Comparison of ENCODE assay signal across 9 cellular contexts in the genomic region with DNA sequence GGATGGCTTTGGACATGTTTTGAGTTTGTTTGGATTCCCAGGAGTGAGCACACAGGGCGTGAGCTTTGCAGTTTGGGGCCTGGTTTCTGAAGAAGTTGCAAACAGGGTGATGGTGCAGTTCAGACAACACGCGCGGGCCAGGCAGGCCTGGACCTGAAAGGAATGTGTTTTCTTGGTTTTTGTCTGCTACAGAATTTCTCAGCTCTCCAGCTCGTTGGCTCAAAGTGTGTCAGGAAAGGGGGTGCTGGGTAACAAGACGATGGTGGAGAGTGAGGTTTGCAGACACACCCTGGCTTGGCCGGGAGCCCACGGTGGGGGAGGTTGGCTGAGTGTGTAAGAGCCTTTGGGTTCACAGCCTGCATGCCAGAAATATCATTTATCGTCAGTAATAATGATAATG.
DNase-seq lines count a peak whose midpoint lies in the region; ATAC-seq, FAIRE-seq and TF ChIP-seq lines count a peak whose summit lies in the region.
"Had no signal": no experiment of that assay in that cellular context is flagged by ENCODE, and none has a peak within 500 bp of the region (broad histone marks: within the 10 kb centered on the region; RNA-seq: fewer than 3 reads in every experiment).

No MANE protein-coding gene starts in this region.

- H3K36me3 Mint-ChIP-seq in stimulated activated naive B cell treated with anti-CD40 and anti-IgM and Interleukin-4, amounts not matched to agents 10 μg/mL and 1 μg/mL and 100 μg/mL, for 72 hours: peaks cover 14 to 21% of the 10 kb centered on the region in 2 donors

- H3K4me3 ChIP-seq in adipocyte (ENCODE audit: low read length) (peak overlapping the region; percentile 18), right atrium auricular region (no peak overlapping the region)

- DNase-seq in HPDE6-E6E7 (ENCODE audit: extremely low spot score) (peak; percentile 86), adipocyte (ENCODE audit: low read depth) (peak; percentile 12), right atrium auricular region (ENCODE audit: low spot score) (peak; percentile 63), islet precursor cell (no peak), GM12892 (ENCODE audit: insufficient read length) (no peak), CD1c-positive myeloid dendritic cell (ENCODE audit: extremely low spot score) (no peak)
- DNase-seq in stimulated activated naive B cell treated with anti-CD40 and anti-IgM and Interleukin-4, amounts not matched to agents 10 μg/mL and 1 μg/mL and 100 μg/mL, for 72 hours: no peak
- DNase-seq: activated CD4-positive, alpha-beta T cell treated with anti-CD3 and anti-CD28 coated beads for 1 hour; NCI-H524 had no signal

- H3K4me1 Mint-ChIP-seq in stimulated activated naive B cell treated with anti-CD40 and anti-IgM and Interleukin-4, amounts not matched to agents 10 μg/mL and 1 μg/mL and 100 μg/mL, for 72 hours: peaks cover 27 to 46% of the 10 kb centered on the region in 2 donors

- H3K4me3 Mint-ChIP-seq in stimulated activated naive B cell treated with anti-CD40 and anti-IgM and Interleukin-4, amounts not matched to agents 10 μg/mL and 1 μg/mL and 100 μg/mL, for 72 hours: no peak overlapping the region

- no peak for ATAC-seq in stimulated activated naive B cell treated with anti-CD40 and anti-IgM and Interleukin-4, amounts not matched to agents 10 μg/mL and 1 μg/mL and 100 μg/mL, for 72 hours (replicated peaks)

- H3K27me3 Mint-ChIP-seq in stimulated activated naive B cell treated with anti-CD40 and anti-IgM and Interleukin-4, amounts not matched to agents 10 μg/mL and 1 μg/mL and 100 μg/mL, for 72 hours: no peaks in the 10 kb centered on the region

- H3K27ac Mint-ChIP-seq in stimulated activated naive B cell treated with anti-CD40 and anti-IgM and Interleukin-4, amounts not matched to agents 10 μg/mL and 1 μg/mL and 100 μg/mL, for 72 hours: peak overlapping the region; percentile 33

- H3K9me3 ChIP-seq in adipocyte (ENCODE audit: control insufficient read depth, low read length) (no peaks in the 10 kb centered on the region), right atrium auricular region (no peaks in the 10 kb centered on the region)

- H3K4me1 ChIP-seq in adipocyte (ENCODE audit: control insufficient read depth, insufficient read depth, low read length): peaks cover 36% of the 10 kb centered on the region
- H3K4me1 ChIP-seq in right atrium auricular region: peaks cover 0 to 37% of the 10 kb centered on the region in 2 donors

- no peaks in the 10 kb centered on the region for H3K9me3 Mint-ChIP-seq in stimulated activated naive B cell treated with anti-CD40 and anti-IgM and Interleukin-4, amounts not matched to agents 10 μg/mL and 1 μg/mL and 100 μg/mL, for 72 hours

- no peak for TF ChIP-seq POLR2A in GM12892 (IDR thresholded peaks at IDR 0.05; ENCODE audit: low read depth, low read length)

- no peak for TF ChIP-seq CTCF in right atrium auricular region (IDR thresholded peaks at IDR 0.05)

- H3K27ac ChIP-seq in right atrium auricular region: peak overlapping the region; percentile 1 to 13

- H3K27me3 ChIP-seq in adipocyte (replicated peaks; ENCODE audit: control insufficient read depth, insufficient read depth, low read length) (no peaks in the 10 kb centered on the region), right atrium auricular region (no peaks in the 10 kb centered on the region)

- FAIRE-seq in GM12892 (lab: Jason Lieb, UNC): no peak

- H3K36me3 ChIP-seq in adipocyte (ENCODE audit: control insufficient read depth, insufficient read depth, low read length, severe bottlenecking) (no peaks in the 10 kb centered on the region), right atrium auricular region (no peaks in the 10 kb centered on the region)

- H3K9ac ChIP-seq in adipocyte (ENCODE audit: low read length): peak overlapping the region; percentile 76

Comparison
In these comparisons a context has a peak if more than half of its experiments do, and no peak if none do; other contexts are left out.
1. DNase-seq: peak in HPDE6-E6E7 (single experiment), adipocyte (single experiment) and right atrium auricular region (single experiment); none in stimulated activated naive B cell treated with anti-CD40 and anti-IgM and Interleukin-4, amounts not matched to agents 10 μg/mL and 1 μg/mL and 100 μg/mL, for 72 hours (single experiment), islet precursor cell (single experiment), GM12892 (single experiment) and CD1c-positive myeloid dendritic cell (single experiment).